In genomic region chr12:132488127-132489077, GRCh38 we compare ENCODE assay signal across 8 cellular contexts. TPM values are rescaled to one million over a fixed set of nuclear protein-coding genes. Genes with fewer than 3 reads are reported as not detected.
DNase-seq lines count a peak whose midpoint lies in the region; ATAC-seq and TF ChIP-seq lines count a peak whose summit lies in the region.

No MANE protein-coding gene starts in this region.

- H2AFZ ChIP-seq in OCI-LY3 (ENCODE audit: low read depth, low read length): peak overlapping the region; percentile 56; the same call in 1 of the 2 replicates
- H2AFZ ChIP-seq in PC-3 (ENCODE audit: low read length): no peak overlapping the region

- peak overlapping the region; percentile 82 for H3K4me2 ChIP-seq in OCI-LY3 (ENCODE audit: low read length)
- H3K4me2 ChIP-seq in PC-3 (ENCODE audit: low read length): no peak overlapping the region

- H3K27ac Mint-ChIP-seq in effector memory CD8-positive, alpha-beta T cell: peak overlapping the region; percentile 94 to 95
- H3K27ac Mint-ChIP-seq in progenitor cell of endocrine pancreas: no peak overlapping the region

- H3K9ac ChIP-seq in OCI-LY3 (ENCODE audit: low read length) (peak overlapping the region; percentile 60; the same call in 1 of the 2 replicates), PC-3 (ENCODE audit: low read length) (no peak overlapping the region)

- H3K4me3 ChIP-seq in GM12875 (ENCODE audit: low read depth, low read length) (peak overlapping the region; percentile 63), OCI-LY3 (ENCODE audit: low read length) (peak overlapping the region; percentile 89), PC-3 (ENCODE audit: low read length) (no peak overlapping the region), prostate gland (peak overlapping the region in 1 of 2 donors; percentile 78)

- H4K20me1 ChIP-seq in OCI-LY3 (ENCODE audit: insufficient read depth, low read length) (peaks cover 27% of the 10 kb centered on the region), PC-3 (ENCODE audit: low read length) (peaks cover 28% of the 10 kb centered on the region)

- H3K9me3 ChIP-seq in OCI-LY3 (ENCODE audit: insufficient read depth, low read length): no peaks in the 10 kb centered on the region
- no peaks in the 10 kb centered on the region for H3K9me3 ChIP-seq in PC-3 (ENCODE audit: low read length)
- no peaks in the 10 kb centered on the region for H3K9me3 ChIP-seq in prostate gland

- TF ChIP-seq CTCF in GM12875 (IDR thresholded peaks at IDR 0.05; ENCODE audit: borderline replicate concordance, insufficient read depth, low read depth, low read length) (no peak), OCI-LY3 (IDR thresholded peaks at IDR 0.05; ENCODE audit: low read depth, low read length) (no peak), progenitor cell of endocrine pancreas (IDR thresholded peaks at IDR 0.05; ENCODE audit: unreplicated experiment) (no peak), PC-3 (conservative IDR thresholded peaks at IDR 0.05; ENCODE audit: low read depth, low read length) (no peak), prostate gland (IDR thresholded peaks at IDR 0.05) (no peak)

- H3K36me3 Mint-ChIP-seq in effector memory CD8-positive, alpha-beta T cell (ENCODE audit: insufficient read depth): peaks cover 13% of the 10 kb centered on the region
- H3K36me3 Mint-ChIP-seq in progenitor cell of endocrine pancreas (ENCODE audit: insufficient read depth): peaks cover 3% of the 10 kb centered on the region

- H3K36me3 ChIP-seq in OCI-LY3 (replicated peaks; ENCODE audit: low read depth, low read length) (no peaks in the 10 kb centered on the region), PC-3 (ENCODE audit: low read depth, low read length) (no peaks in the 10 kb centered on the region), prostate gland (no peaks in the 10 kb centered on the region)

- H3K27me3 Mint-ChIP-seq in effector memory CD8-positive, alpha-beta T cell: no peaks in the 10 kb centered on the region
- peaks cover 41% of the 10 kb centered on the region for H3K27me3 Mint-ChIP-seq in progenitor cell of endocrine pancreas

- POLR2A ChIA-PET in PC-3 (lab: Charles Lee; ENCODE audit: unreplicated experiment): no interaction called here

- no peak overlapping the region for H3K27ac ChIP-seq in OCI-LY3 (ENCODE audit: low read length)
- no peak overlapping the region for H3K27ac ChIP-seq in PC-3 (ENCODE audit: low read length)
- peak overlapping the region in 1 of 2 donors; percentile 57 for H3K27ac ChIP-seq in prostate gland

- 60% methylated on average over 23 of the region's 23 CpGs for WGBS in prostate gland

- CTCF ChIA-PET in PC-3 (lab: Charles Lee): no interaction called here

- peaks cover 50 to 57% of the 10 kb centered on the region in 2 donors for H3K4me1 Mint-ChIP-seq in effector memory CD8-positive, alpha-beta T cell (ENCODE audit: low read depth in 2 of 2)
- peaks cover 25% of the 10 kb centered on the region for H3K4me1 Mint-ChIP-seq in progenitor cell of endocrine pancreas (ENCODE audit: low read depth)

- H3K79me2 ChIP-seq in OCI-LY3 (ENCODE audit: low read length): peaks cover 31% of the 10 kb centered on the region
- H3K79me2 ChIP-seq in PC-3 (ENCODE audit: low read length): peaks cover 28% of the 10 kb centered on the region

- H3K27me3 ChIP-seq in OCI-LY3 (ENCODE audit: low read depth, low read length) (peaks cover 12% of the 10 kb centered on the region), PC-3 (ENCODE audit: low read length) (no peaks in the 10 kb centered on the region), prostate gland (replicated peaks; ENCODE audit: insufficient read depth) (no peaks in the 10 kb centered on the region)

- H3F3A ChIP-seq in PC-3 (ENCODE audit: low read length, unreplicated experiment): no peaks in the 10 kb centered on the region

- no peak for ATAC-seq in effector memory CD8-positive, alpha-beta T cell (replicated peaks)
- no peak for ATAC-seq in PC-3

- DNase-seq in effector memory CD8-positive, alpha-beta T cell: no peak
- DNase-seq in progenitor cell of endocrine pancreas (ENCODE audit: low spot score, unreplicated experiment) (no peak), NK-92 (lab: John Stamatoyannopoulos, UW; ENCODE audit: unreplicated experiment) (no peak), PC-3 (no peak), prostate gland (ENCODE audit: low spot score) (no peak), medulla oblongata (ENCODE audit: extremely low spot score) (no peak)

- H3K4me1 ChIP-seq in OCI-LY3 (ENCODE audit: low read length): peaks cover 31% of the 10 kb centered on the region
- H3K4me1 ChIP-seq in PC-3 (ENCODE audit: insufficient read depth, low read length): peaks cover 30% of the 10 kb centered on the region
- H3K4me1 ChIP-seq in prostate gland (replicated peaks): peaks cover 13% of the 10 kb centered on the region

- no peaks in the 10 kb centered on the region for H3K9me3 Mint-ChIP-seq in effector memory CD8-positive, alpha-beta T cell
- no peaks in the 10 kb centered on the region for H3K9me3 Mint-ChIP-seq in progenitor cell of endocrine pancreas (ENCODE audit: low read depth)

- peak overlapping the region; percentile 90 to 94 for H3K4me3 Mint-ChIP-seq in effector memory CD8-positive, alpha-beta T cell
- H3K4me3 Mint-ChIP-seq in progenitor cell of endocrine pancreas (ENCODE audit: low read depth): peak overlapping the region; percentile 63

- H3K9me2 ChIP-seq in PC-3 (replicated peaks; ENCODE audit: low read length): no peaks in the 10 kb centered on the region

- no peak for TF ChIP-seq POLR2A in prostate gland (IDR thresholded peaks at IDR 0.05)

- intact Hi-C loops in PC-3 (cut with micrococcal nuclease) (no loop called here), prostate gland (cut with DNase I) (no loop called here)

- BruUV-seq in PC-3 (replicated peaks; lab: Mats Ljungman, UMichigan): no TSS peak

RNA-seq across cellular contexts. Expression of gene FBRSL1, which starts 1.5 kb away (rescaled TPM):
- 195 and 199 TPM in 2 replicates for total RNA-seq in progenitor cell of endocrine pancreas
- total RNA-seq in PC-3 (2014; rRNA removed): 45.3 and 62.3 TPM in 2 replicates
- 10 to 100 TPM; 34.2 to 69.2 TPM for total RNA-seq in prostate gland
